In genomic region chr16:11962457-11962856, GRCh38 we compare ENCODE assay signal across 1 cellular context.
TF ChIP-seq lines count a peak whose summit lies in the region.

No MANE protein-coding gene starts in this region.

TF ChIP-seq in K562, 482 proteins besides CTCF, POLR2A, EP300 and RAD21:
- peak; percentile 61; the same call in 1 of the 2 replicates for TF ChIP-seq ZNF384 (IDR thresholded peaks at IDR 0.05; ENCODE audit: low read depth, low read length)
- TF ChIP-seq PKNOX1 (IDR thresholded peaks at IDR 0.05) = peak; percentile 45; the same call in 1 of the 2 replicates
